13 cellular contexts compared by ENCODE assay signal in genomic region chr19:13629687-13630357, GRCh38.
A peak's percentile ranks its signal among the peaks of the same experiment; 100 is the strongest.
DNase-seq lines count a peak whose midpoint lies in the region; ATAC-seq, FAIRE-seq and TF ChIP-seq lines count a peak whose summit lies in the region.
"Had no signal": no experiment of that assay in that cellular context is flagged by ENCODE, and none has a peak within 500 bp of the region (broad histone marks: within the 10 kb centered on the region; RNA-seq: fewer than 3 reads in every experiment).

No MANE protein-coding gene starts in this region.

- H3K14ac ChIP-seq in IMR-90 (replicated peaks; ENCODE audit: low read depth, low read length), result peak overlapping the region; percentile 67

- H3K9me3 Mint-ChIP-seq in activated naive CD8-positive, alpha-beta T cell treated with anti-CD3 and anti-CD28 coated beads, Interleukin-2, amount 50 U/mL, for 24 hours, result peaks cover 4% of the 10 kb centered on the region
- no peaks in the 10 kb centered on the region for H3K9me3 Mint-ChIP-seq in activated naive CD8-positive, alpha-beta T cell treated with anti-CD3 and anti-CD28 coated beads for 36 hours
- peaks cover 5 to 6% of the 10 kb centered on the region in 2 donors for H3K9me3 Mint-ChIP-seq in stimulated activated naive B cell treated with anti-CD40 and anti-IgM and Interleukin-4, amounts not matched to agents 10 μg/mL and 1 μg/mL and 100 μg/mL, for 72 hours
- H3K9me3 Mint-ChIP-seq in Calu3 (ENCODE audit: low read depth, unreplicated experiment) (no peaks in the 10 kb centered on the region), WTC11 (peaks cover 7% of the 10 kb centered on the region; the same call in 1 of the 2 replicates)

- no peak overlapping the region for H3K4me2 ChIP-seq in IMR-90 (ENCODE audit: low read depth, low read length)
- no peak overlapping the region for H3K4me2 ChIP-seq in mammary epithelial cell (ENCODE audit: insufficient read depth, low read depth, low read length)

- H3K27me3 Mint-ChIP-seq in activated naive CD8-positive, alpha-beta T cell treated with anti-CD3 and anti-CD28 coated beads, Interleukin-2, amount 50 U/mL, for 24 hours, result peaks cover 24% of the 10 kb centered on the region
- peaks cover 31% of the 10 kb centered on the region for H3K27me3 Mint-ChIP-seq in activated naive CD8-positive, alpha-beta T cell treated with anti-CD3 and anti-CD28 coated beads for 36 hours
- peaks cover 29 to 39% of the 10 kb centered on the region in 2 donors for H3K27me3 Mint-ChIP-seq in stimulated activated naive B cell treated with anti-CD40 and anti-IgM and Interleukin-4, amounts not matched to agents 10 μg/mL and 1 μg/mL and 100 μg/mL, for 72 hours
- H3K27me3 Mint-ChIP-seq in Calu3 (ENCODE audit: unreplicated experiment) (peaks cover 12% of the 10 kb centered on the region), WTC11 (ENCODE audit: low read depth) (no peaks in the 10 kb centered on the region)

- TF ChIP-seq RAD21 in IMR-90 (IDR thresholded peaks at IDR 0.05; ENCODE audit: low read length), result no peak

- dilution Hi-C loops in IMR-90 (cut with HindIII; ENCODE audit: low sequenced_read_pairs, unreplicated experiment), result no loop called here
- dilution Hi-C loops in mammary epithelial cell (cut with HindIII; ENCODE audit: low sequenced_read_pairs), result no loop called here

- H3K9ac ChIP-seq in IMR-90 (ENCODE audit: low read depth, low read length) (no peak overlapping the region), mammary epithelial cell (ENCODE audit: insufficient read depth, low read length) (no peak overlapping the region)

- H3K9me1 ChIP-seq in IMR-90 (ENCODE audit: insufficient read depth, low read length), result peaks cover 4% of the 10 kb centered on the region; the same call in 1 of the 2 replicates

- H2BK15ac ChIP-seq in IMR-90 (ENCODE audit: low read depth, low read length), result peak overlapping the region; percentile 23; the same call in 1 of the 3 replicates

- H3K27ac ChIP-seq in IMR-90 (ENCODE audit: insufficient read depth, low read length) (peak overlapping the region; percentile 28; the same call in 1 of the 2 replicates), mammary epithelial cell (ENCODE audit: insufficient read depth, low read depth, low read length) (no peak overlapping the region)
- H3K27ac ChIP-seq: C4-2B, VCaP had no signal

- H3K9me3 ChIP-seq in IMR-90 (ENCODE audit: control insufficient read depth, insufficient read depth, low read length) (0 out of 2 replicates have a peak, but pooled peaks cover 4% of the 10 kb centered on the region), mammary epithelial cell (replicated peaks; ENCODE audit: insufficient read depth, low read length) (no peaks in the 10 kb centered on the region)

- H3K4me3 ChIP-seq in IMR-90 (ENCODE audit: insufficient read depth, low read depth, low read length) (no peak overlapping the region), mammary epithelial cell (replicated peaks in 1 of 3; ENCODE audit: insufficient read depth in 1 of 3, low read depth in 2 of 3, low read length in 3 of 3) (no peak overlapping the region)

- peak overlapping the region; percentile 92 for H2BK5ac ChIP-seq in IMR-90 (ENCODE audit: low read depth, low read length, poor library complexity, severe bottlenecking)

- peak overlapping the region; percentile 13; the same call in 1 of the 2 replicates for H4K5ac ChIP-seq in IMR-90 (ENCODE audit: low read depth, low read length)

- H3K18ac ChIP-seq in IMR-90 (ENCODE audit: low read depth, low read length), result peak overlapping the region; percentile 34; the same call in 1 of the 2 replicates

- CTCF ChIA-PET in IMR-90 (lab: Yijun Ruan, JAX), result interaction anchor here (0.6 to 0.7 kb wide), 2 partner anchors 75 to 752 kb away, joined by 4 to 7 read pairs; no protein-coding TSS in a partner anchor
- CTCF ChIA-PET in mammary epithelial cell (lab: Charles Lee; ENCODE audit: low non-redundant PET), result no interaction called here
- CTCF ChIA-PET in Calu3 (lab: Charles Lee), result interaction anchor here (0.6 kb wide), 2 partner anchors 269 to 477 kb away, joined by 3 to 9 read pairs; no protein-coding TSS in a partner anchor
- CTCF ChIA-PET in WTC11 (lab: Charles Lee), result interaction anchor here (0.7 to 1.5 kb wide), 3 partner anchors 12 to 382 kb away, joined by 3 to 7 read pairs (median 5); no protein-coding TSS in a partner anchor

- FAIRE-seq in frontal cortex (lab: Jason Lieb, UNC), result no peak

- in situ Hi-C loops in IMR-90 (cut with MboI; ENCODE audit: low sequenced_read_pairs), result no loop called here
- in situ Hi-C loops in mammary epithelial cell (cut with MboI; ENCODE audit: low sequenced_read_pairs in 2 of 2), result no loop called here

- H3K79me1 ChIP-seq in IMR-90 (ENCODE audit: low read depth in 1 of 2, low read length in 2 of 2), result no peaks in the 10 kb centered on the region; a peak in 1 of 4 replicates

- H3K4me1 ChIP-seq in IMR-90 (ENCODE audit: control insufficient read depth, insufficient read depth, low read length) (peaks cover 7% of the 10 kb centered on the region), mammary epithelial cell (ENCODE audit: insufficient read depth, low read length) (no peaks in the 10 kb centered on the region)

- H3K36me3 ChIP-seq in IMR-90 (ENCODE audit: control insufficient read depth, insufficient read depth, low read length) (no peaks in the 10 kb centered on the region), mammary epithelial cell (ENCODE audit: insufficient read depth, low read length) (no peaks in the 10 kb centered on the region)

- TF ChIP-seq CTCF in IMR-90 (conservative IDR thresholded peaks at IDR 0.05; ENCODE audit: low read depth, low read length) (no peak), mammary epithelial cell (conservative IDR thresholded peaks at IDR 0.05 in 1 of 2, IDR thresholded peaks at IDR 0.05 in 1 of 2; ENCODE audit: extremely low read depth in 1 of 2, insufficient read depth in 1 of 2, low read depth in 1 of 2, low read length in 2 of 2) (no peak), Calu3 (IDR thresholded peaks at IDR 0.05; ENCODE audit: unreplicated experiment) (no peak), WTC11 (IDR thresholded peaks at IDR 0.05) (no peak)

- peak overlapping the region; percentile 8; the same call in 1 of the 2 replicates for H3K23ac ChIP-seq in IMR-90 (ENCODE audit: low read depth, low read length)

- H3K4ac ChIP-seq in IMR-90 (ENCODE audit: low read depth, low read length), result peak overlapping the region; percentile 47; the same call in 1 of the 2 replicates

- H3K27ac Mint-ChIP-seq in activated naive CD8-positive, alpha-beta T cell treated with anti-CD3 and anti-CD28 coated beads, Interleukin-2, amount 50 U/mL, for 24 hours, result peak overlapping the region; percentile 68
- no peak overlapping the region for H3K27ac Mint-ChIP-seq in activated naive CD8-positive, alpha-beta T cell treated with anti-CD3 and anti-CD28 coated beads for 36 hours
- H3K27ac Mint-ChIP-seq in stimulated activated naive B cell treated with anti-CD40 and anti-IgM and Interleukin-4, amounts not matched to agents 10 μg/mL and 1 μg/mL and 100 μg/mL, for 72 hours, result peak overlapping the region; percentile 91
- H3K27ac Mint-ChIP-seq in Calu3 (ENCODE audit: unreplicated experiment), result no peak overlapping the region
- H3K27ac Mint-ChIP-seq in WTC11, result no peak overlapping the region
- H3K27ac Mint-ChIP-seq: memory B cell had no signal

- H2AK5ac ChIP-seq in IMR-90 (ENCODE audit: low read depth, low read length), result peak overlapping the region; percentile 41; the same call in 1 of the 2 replicates

- no peaks in the 10 kb centered on the region for H3K27me3 ChIP-seq in IMR-90 (ENCODE audit: control insufficient read depth, insufficient read depth, low read length)
- no peaks in the 10 kb centered on the region for H3K27me3 ChIP-seq in mammary epithelial cell (ENCODE audit: insufficient read depth, low read length)

- ATAC-seq in activated naive CD8-positive, alpha-beta T cell treated with anti-CD3 and anti-CD28 coated beads, Interleukin-2, amount 50 U/mL, for 24 hours, result peak; percentile 84
- ATAC-seq in IMR-90 (ENCODE audit: low read depth) (peak; percentile 19; the same call in 1 of the 2 replicates), WTC11 (no peak)
- ATAC-seq in stimulated activated naive B cell treated with anti-CD40 and anti-IgM and Interleukin-4, amounts not matched to agents 10 μg/mL and 1 μg/mL and 100 μg/mL, for 72 hours (replicated peaks), result peak; percentile 82 to 85

- peak overlapping the region; percentile 81 for H2BK120ac ChIP-seq in IMR-90 (ENCODE audit: low read depth, low read length)

- no peak overlapping the region for H3K4me3 Mint-ChIP-seq in activated naive CD8-positive, alpha-beta T cell treated with anti-CD3 and anti-CD28 coated beads, Interleukin-2, amount 50 U/mL, for 24 hours
- H3K4me3 Mint-ChIP-seq in activated naive CD8-positive, alpha-beta T cell treated with anti-CD3 and anti-CD28 coated beads for 36 hours, result no peak overlapping the region
- H3K4me3 Mint-ChIP-seq in stimulated activated naive B cell treated with anti-CD40 and anti-IgM and Interleukin-4, amounts not matched to agents 10 μg/mL and 1 μg/mL and 100 μg/mL, for 72 hours, result no peak overlapping the region
- H3K4me3 Mint-ChIP-seq in Calu3 (ENCODE audit: low read depth, unreplicated experiment) (no peak overlapping the region), WTC11 (no peak overlapping the region)
- H3K4me3 Mint-ChIP-seq: memory B cell had no signal

- DNase-seq in activated naive CD8-positive, alpha-beta T cell treated with anti-CD3 and anti-CD28 coated beads, Interleukin-2, amount 50 U/mL, for 24 hours, result peak; percentile 7
- no peak for DNase-seq in activated naive CD8-positive, alpha-beta T cell treated with anti-CD3 and anti-CD28 coated beads for 36 hours
- DNase-seq in IMR-90 (peak; percentile 91), mammary epithelial cell (peak; percentile 20), frontal cortex (ENCODE audit: low spot score in 2 of 2) (no peak), Calu3 (no peak), WTC11 (ENCODE audit: low spot score) (no peak)
- DNase-seq in stimulated activated naive B cell treated with anti-CD40 and anti-IgM and Interleukin-4, amounts not matched to agents 10 μg/mL and 1 μg/mL and 100 μg/mL, for 72 hours, result peak; percentile 11
- DNase-seq: NCI-H1105, NCI-H510A treated with DMSO at 0.1 percent for 48 hours had no signal

- peak overlapping the region in 1 of 2 experiments; percentile 48; a peak in 2 of 4 replicates for H4K8ac ChIP-seq in IMR-90 (ENCODE audit: low read depth in 2 of 2, low read length in 2 of 2)

- H4K20me1 ChIP-seq in IMR-90 (ENCODE audit: insufficient read depth, low read length) (no peaks in the 10 kb centered on the region), mammary epithelial cell (ENCODE audit: insufficient read depth, low read length) (no peaks in the 10 kb centered on the region)

- intact Hi-C loops in IMR-90 (cut with micrococcal nuclease) (no loop called here), mammary epithelial cell (cut with micrococcal nuclease) (no loop called here), Calu3 (cut with micrococcal nuclease; ENCODE audit: unreplicated experiment) (no loop called here)

- H4K91ac ChIP-seq in IMR-90 (ENCODE audit: insufficient read depth, low read depth, low read length), result peak overlapping the region; percentile 60

- no peak overlapping the region for H2AK9ac ChIP-seq in IMR-90 (replicated peaks; ENCODE audit: low read depth, low read length, poor library complexity)

- no peaks in the 10 kb centered on the region for H3K36me3 Mint-ChIP-seq in activated naive CD8-positive, alpha-beta T cell treated with anti-CD3 and anti-CD28 coated beads, Interleukin-2, amount 50 U/mL, for 24 hours (ENCODE audit: low read depth)
- H3K36me3 Mint-ChIP-seq in activated naive CD8-positive, alpha-beta T cell treated with anti-CD3 and anti-CD28 coated beads for 36 hours, result no peaks in the 10 kb centered on the region
- H3K36me3 Mint-ChIP-seq in stimulated activated naive B cell treated with anti-CD40 and anti-IgM and Interleukin-4, amounts not matched to agents 10 μg/mL and 1 μg/mL and 100 μg/mL, for 72 hours, result peaks cover 3 to 4% of the 10 kb centered on the region in 2 donors
- H3K36me3 Mint-ChIP-seq in Calu3 (ENCODE audit: insufficient read depth, unreplicated experiment), result no peaks in the 10 kb centered on the region
- H3K36me3 Mint-ChIP-seq in WTC11, result no peaks in the 10 kb centered on the region; the same call in 1 of the 2 replicates

- no CpG with 5 or more reads among the region's 6 CpGs for WGBS in IMR-90 (ENCODE audit: extremely low coverage in 2 of 2, insufficient read length in 1 of 2), 2 experiments
- 64% methylated on average over 6 of the region's 6 CpGs for WGBS in mammary epithelial cell (ENCODE audit: low coverage, missing lambda C conversion rate)

- H2AFZ ChIP-seq in IMR-90 (replicated peaks; ENCODE audit: low read length, poor library complexity) (peak overlapping the region; percentile 3), mammary epithelial cell (ENCODE audit: low read depth, low read length) (no peak overlapping the region)

- no peaks in the 10 kb centered on the region for H3K79me2 ChIP-seq in mammary epithelial cell (ENCODE audit: insufficient read depth, low read length)

- TF ChIP-seq POLR2A in IMR-90 (IDR thresholded peaks at IDR 0.05; ENCODE audit: low read depth, low read length), result no peak

- POLR2A ChIA-PET in IMR-90 (lab: Charles Lee; ENCODE audit: unreplicated experiment) (no interaction called here), WTC11 (lab: Charles Lee) (interaction anchor here (0.7 kb wide), 1 partner anchor 53 kb away, joined by 5 read pairs; no protein-coding TSS in a partner anchor)

- no peak overlapping the region for H3K56ac ChIP-seq in IMR-90 (ENCODE audit: extremely low read depth, insufficient read depth, low read length)

- peaks cover 9% of the 10 kb centered on the region for H3K4me1 Mint-ChIP-seq in activated naive CD8-positive, alpha-beta T cell treated with anti-CD3 and anti-CD28 coated beads, Interleukin-2, amount 50 U/mL, for 24 hours
- no peaks in the 10 kb centered on the region for H3K4me1 Mint-ChIP-seq in activated naive CD8-positive, alpha-beta T cell treated with anti-CD3 and anti-CD28 coated beads for 36 hours
- peaks cover 12 to 16% of the 10 kb centered on the region in 2 donors for H3K4me1 Mint-ChIP-seq in stimulated activated naive B cell treated with anti-CD40 and anti-IgM and Interleukin-4, amounts not matched to agents 10 μg/mL and 1 μg/mL and 100 μg/mL, for 72 hours
- H3K4me1 Mint-ChIP-seq in Calu3 (ENCODE audit: low read depth, unreplicated experiment), result peaks cover 20% of the 10 kb centered on the region
- peaks cover 34% of the 10 kb centered on the region for H3K4me1 Mint-ChIP-seq in WTC11

- BruUV-seq in IMR-90 (replicated peaks; lab: Mats Ljungman, UMichigan) (no TSS peak), mammary epithelial cell (replicated peaks; lab: Mats Ljungman, UMichigan) (no TSS peak), Calu3 (replicated peaks; lab: Mats Ljungman, UMichigan) (no TSS peak)

- peak overlapping the region; percentile 66; the same call in 1 of the 2 replicates for H2BK20ac ChIP-seq in IMR-90 (ENCODE audit: low read depth, low read length)

Comparison
In these comparisons a context has a peak if more than half of its experiments do, and no peak if none do; other contexts are left out.
1. DNase-seq: peak in activated naive CD8-positive, alpha-beta T cell treated with anti-CD3 and anti-CD28 coated beads, Interleukin-2, amount 50 U/mL, for 24 hours (single experiment), IMR-90 (single experiment), mammary epithelial cell (single experiment) and stimulated activated naive B cell treated with anti-CD40 and anti-IgM and Interleukin-4, amounts not matched to agents 10 μg/mL and 1 μg/mL and 100 μg/mL, for 72 hours (single experiment); none in activated naive CD8-positive, alpha-beta T cell treated with anti-CD3 and anti-CD28 coated beads for 36 hours (single experiment), frontal cortex (0 of 2), Calu3 (single experiment) and WTC11 (single experiment).
2. H3K27ac Mint-ChIP-seq: peak in activated naive CD8-positive, alpha-beta T cell treated with anti-CD3 and anti-CD28 coated beads, Interleukin-2, amount 50 U/mL, for 24 hours (single experiment) and stimulated activated naive B cell treated with anti-CD40 and anti-IgM and Interleukin-4, amounts not matched to agents 10 μg/mL and 1 μg/mL and 100 μg/mL, for 72 hours (single experiment); none in activated naive CD8-positive, alpha-beta T cell treated with anti-CD3 and anti-CD28 coated beads for 36 hours (single experiment), Calu3 (single experiment) and WTC11 (single experiment).